8 cellular contexts compared by ENCODE assay signal in the genomic region with DNA sequence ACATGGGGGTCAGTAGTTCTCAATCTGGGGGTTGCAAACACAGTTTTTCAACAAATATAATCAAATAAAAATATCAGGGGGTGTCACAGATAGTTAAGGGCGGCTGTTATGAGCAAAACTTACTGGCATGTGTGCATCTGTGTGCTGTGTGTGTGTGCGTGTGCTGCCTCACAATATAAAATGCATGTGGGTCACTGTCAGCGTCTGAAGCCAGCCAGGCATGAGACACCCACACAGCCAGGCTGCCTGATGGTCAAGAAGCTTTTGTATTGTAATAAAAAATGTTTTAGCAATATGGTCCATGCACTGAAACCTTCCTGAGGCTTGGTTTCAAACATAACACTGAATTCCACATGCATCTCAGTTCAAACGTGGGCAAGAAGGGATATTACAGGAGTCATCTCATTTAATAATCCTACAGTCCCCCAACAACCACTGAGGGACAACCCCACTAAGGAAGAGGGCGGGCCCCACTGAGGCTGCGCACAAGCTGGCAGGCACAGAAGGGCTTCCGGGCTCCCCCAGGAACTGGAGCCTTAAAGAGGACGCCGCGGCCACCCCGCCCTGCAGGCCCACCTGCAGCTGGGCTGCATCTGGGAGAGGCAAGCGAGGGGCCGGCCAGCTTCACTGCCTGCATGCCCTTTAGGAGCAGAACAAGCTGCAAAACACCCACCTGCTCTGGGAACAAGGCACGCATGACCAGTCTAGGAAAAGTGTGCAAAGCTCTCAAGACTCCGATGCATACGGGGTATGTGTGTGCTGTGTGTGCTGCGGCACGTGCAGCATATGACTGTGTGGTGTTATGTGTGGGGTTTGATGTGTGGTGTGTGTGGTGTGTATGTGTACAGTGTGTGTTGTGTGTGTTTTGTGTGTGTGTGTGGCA. TPM values are rescaled to one million over a fixed set of nuclear protein-coding genes. Genes with fewer than 3 reads are reported as not detected.
DNase-seq lines count a peak whose midpoint lies in the region; ATAC-seq, FAIRE-seq and TF ChIP-seq lines count a peak whose summit lies in the region.

No MANE protein-coding gene starts in this region.

- TF ChIP-seq POLR2A in GM12892 (IDR thresholded peaks at IDR 0.05; ENCODE audit: low read depth, low read length): 0 out of 2 replicates have a peak, but pooled peaks have one; percentile 42

- peaks cover 91 to 93% (median 92%) of the 10 kb centered on the region in 3 donors for H3K4me1 Mint-ChIP-seq in T-cell
- H3K4me1 Mint-ChIP-seq in nephron progenitor cell: peaks cover 47% of the 10 kb centered on the region

- H3K27ac Mint-ChIP-seq in T-cell (peak overlapping the region; percentile 95 to 99), nephron progenitor cell (no peak overlapping the region)

- no peak for FAIRE-seq in GM12892 (lab: Jason Lieb, UNC)

- DNase-seq in GM12892 (ENCODE audit: insufficient read length) (peak; percentile 73), T-cell (peak in 33 of 34 experiments; percentile 53 to 78 (median 67)), cerebellum (ENCODE audit: low spot score) (peak; percentile 36), SHP77 (lab: John Stamatoyannopoulos, UW) (no peak), nephron progenitor cell (no peak), pons (ENCODE audit: low spot score) (no peak)
- DNase-seq in stimulated activated CD4-positive, alpha-beta T cell treated with anti-CD3 and anti-CD28 coated beads, Interleukin-4, amount 100 ng/mL, for 4 hours: peak; percentile 60 to 65

- H3K9me3 Mint-ChIP-seq in T-cell (peaks cover 0 to 5% (median 4%) of the 10 kb centered on the region in 3 donors), nephron progenitor cell (peaks cover 4% of the 10 kb centered on the region)

- H3K4me3 Mint-ChIP-seq in T-cell: peak overlapping the region; percentile 81 to 96 (median 94)
- H3K4me3 Mint-ChIP-seq in nephron progenitor cell: no peak overlapping the region

- CTCF ChIA-PET in T-cell (lab: Charles Lee): interaction anchor here (1.1 to 2.0 kb wide), 3 partner anchors 8 to 66 kb away, joined by 3 to 6 read pairs (median 4); no protein-coding TSS in a partner anchor

- H3K36me3 Mint-ChIP-seq in T-cell: peaks cover 38% of the 10 kb centered on the region
- H3K36me3 Mint-ChIP-seq in nephron progenitor cell (ENCODE audit: low read depth): peaks cover 34% of the 10 kb centered on the region

- H3K27me3 Mint-ChIP-seq in T-cell (no peaks in the 10 kb centered on the region), nephron progenitor cell (ENCODE audit: low read depth, poor library complexity) (no peaks in the 10 kb centered on the region)

- ATAC-seq in HG02588 (IDR thresholded peaks at IDR 0.05; ENCODE audit: unreplicated experiment) (peak; percentile 90), T-cell (replicated peaks in 1 of 4) (peak; percentile 73 to 81 (median 76))

- no peak for TF ChIP-seq CTCF in nephron progenitor cell (IDR thresholded peaks at IDR 0.05)

- POLR2A ChIA-PET in T-cell (lab: Charles Lee): no interaction called here

RNA-seq across cellular contexts. Expression of gene SEMA4D, which starts 14.1 kb away (rescaled TPM):
- polyA plus RNA-seq in GM12892 (2012; ENCODE audit: missing spikeins): 54.7 TPM
- total RNA-seq in T-cell: 100 to 1,000 TPM; 347 to 585 (median 434) TPM
- total RNA-seq in cerebellum: 18.4 TPM

Comparison
In these comparisons a context has a peak if more than half of its experiments do, and no peak if none do; other contexts are left out.
1. DNase-seq: peak in GM12892 (single experiment), T-cell (33 of 34), cerebellum (single experiment) and stimulated activated CD4-positive, alpha-beta T cell treated with anti-CD3 and anti-CD28 coated beads, Interleukin-4, amount 100 ng/mL, for 4 hours (2 of 2); none in SHP77 (0 of 2), nephron progenitor cell (single experiment) and pons (single experiment).
2. RNA of gene SEMA4D, which starts 14.1 kb away (total RNA-seq): 347 to 585 TPM in T-cell; 18.4 TPM in cerebellum (single experiment); every median in the first group is over 10 times any median in the second.